ENCODE assay signal across 18 cellular contexts in the genomic region with DNA sequence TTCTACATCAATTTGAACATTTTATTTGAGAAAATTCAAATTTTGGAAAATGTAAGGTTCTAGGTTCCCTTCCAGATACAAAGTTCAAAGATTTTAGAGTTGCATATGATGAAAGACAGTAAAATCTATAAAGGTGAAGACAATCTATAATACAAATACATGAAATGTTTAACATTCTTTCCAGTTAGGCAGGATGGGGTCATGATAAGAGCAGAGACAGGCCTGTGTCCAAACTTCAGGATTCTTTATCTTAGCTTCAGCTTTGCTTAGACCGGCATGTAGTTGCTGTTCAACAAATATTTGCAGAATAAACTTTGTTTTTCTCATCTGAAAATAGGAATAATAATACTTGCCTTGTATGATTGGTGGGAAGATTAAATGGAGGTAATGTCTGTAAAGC. TPM values are rescaled to one million over a fixed set of nuclear protein-coding genes. Genes with fewer than 3 reads are reported as not detected.
DNase-seq lines count a peak whose midpoint lies in the region; ATAC-seq, FAIRE-seq and TF ChIP-seq lines count a peak whose summit lies in the region.
"Had no signal": no experiment of that assay in that cellular context is flagged by ENCODE, and none has a peak within 500 bp of the region (broad histone marks: within the 10 kb centered on the region; RNA-seq: fewer than 3 reads in every experiment).

No MANE protein-coding gene starts in this region.

- in situ Hi-C loops in HepG2 (cut with HindIII; ENCODE audit: extremely low pct_ligation_motif_present, low pct_unique_long_range_greater_than_20kb), result no loop called here

- H3K36me3 Mint-ChIP-seq in mesothelial cell of epicardium, result no peaks in the 10 kb centered on the region
- no peaks in the 10 kb centered on the region for H3K36me3 Mint-ChIP-seq in activated naive CD8-positive, alpha-beta T cell treated with anti-CD3 and anti-CD28 coated beads for 36 hours
- H3K36me3 Mint-ChIP-seq: CD14-positive monocyte had no signal

- H3K9me3 ChIP-seq in HepG2 (ENCODE audit: low read length), result no peaks in the 10 kb centered on the region
- no peaks in the 10 kb centered on the region for H3K9me3 ChIP-seq in right lobe of liver
- H3K9me3 ChIP-seq in RWPE2 (ENCODE audit: severe bottlenecking), result no peaks in the 10 kb centered on the region
- H3K9me3 ChIP-seq: HAP-1 had no signal

- H3K4me3 Mint-ChIP-seq in mesothelial cell of epicardium, result no peak overlapping the region
- H3K4me3 Mint-ChIP-seq in activated naive CD8-positive, alpha-beta T cell treated with anti-CD3 and anti-CD28 coated beads for 36 hours, result no peak overlapping the region
- H3K4me3 Mint-ChIP-seq: CD14-positive monocyte; CD8-positive, alpha-beta T cell had no signal

- no peak for TF ChIP-seq CTCF in HepG2 (CRISPR knock-in tag; IDR thresholded peaks at IDR 0.05)
- TF ChIP-seq CTCF in right lobe of liver (IDR thresholded peaks at IDR 0.05), result no peak
- no peak for TF ChIP-seq CTCF in RWPE2 (IDR thresholded peaks at IDR 0.05; ENCODE audit: poor library complexity, severe bottlenecking)
- no peak for TF ChIP-seq CTCF in mesothelial cell of epicardium (IDR thresholded peaks at IDR 0.05; ENCODE audit: unreplicated experiment)

- H3K4me1 ChIP-seq in HepG2 (ENCODE audit: insufficient read depth, low read length) (peaks cover 66% of the 10 kb centered on the region), right lobe of liver (no peaks in the 10 kb centered on the region), RWPE2 (ENCODE audit: insufficient read depth, poor library complexity, severe bottlenecking) (peaks cover 19% of the 10 kb centered on the region)

- no peaks in the 10 kb centered on the region for H4K20me1 ChIP-seq in HepG2 (ENCODE audit: insufficient read depth, low read length)

- H3K36me3 ChIP-seq in HepG2 (replicated peaks in 1 of 2; ENCODE audit: control insufficient read depth in 1 of 2, insufficient read depth in 2 of 2, low read length in 2 of 2) (no peaks in the 10 kb centered on the region), right lobe of liver (no peaks in the 10 kb centered on the region), RWPE2 (ENCODE audit: low read depth) (no peaks in the 10 kb centered on the region)
- H3K36me3 ChIP-seq: HAP-1 had no signal

- H3K9me3 Mint-ChIP-seq in mesothelial cell of epicardium, result peaks cover 14% of the 10 kb centered on the region
- no peaks in the 10 kb centered on the region for H3K9me3 Mint-ChIP-seq in activated naive CD8-positive, alpha-beta T cell treated with anti-CD3 and anti-CD28 coated beads for 36 hours
- H3K9me3 Mint-ChIP-seq: CD8-positive, alpha-beta T cell had no signal

- BruUV-seq in HepG2 (replicated peaks; lab: Mats Ljungman, UMichigan), result no TSS peak

- H3K27me3 Mint-ChIP-seq in mesothelial cell of epicardium (ENCODE audit: low read depth), result no peaks in the 10 kb centered on the region
- H3K27me3 Mint-ChIP-seq in activated naive CD8-positive, alpha-beta T cell treated with anti-CD3 and anti-CD28 coated beads for 36 hours, result no peaks in the 10 kb centered on the region

- CTCF ChIA-PET in HepG2 (lab: Yijun Ruan, JAX; ENCODE audit: low intra/inter-chr PET ratio, low total read pairs), result no interaction called here

- TF ChIP-seq EP300 in HepG2 (IDR thresholded peaks at IDR 0.05; ENCODE audit: low read depth in 2 of 2, low read length in 2 of 2) (peak in 1 of 2 experiments; percentile 94; a peak in 2 of 4 replicates), HepG2 (CRISPR knock-in tag; IDR thresholded peaks at IDR 0.05; ENCODE audit: borderline replicate concordance) (peak; percentile 73; the same call in 1 of the 2 replicates)

- peaks cover 2% of the 10 kb centered on the region for H3K79me2 ChIP-seq in HepG2 (ENCODE audit: insufficient read depth, low read length)

- TF ChIP-seq POLR2A in HepG2 (IDR thresholded peaks at IDR 0.05; ENCODE audit: insufficient read depth in 1 of 2, low read depth in 2 of 2, low read length in 2 of 2), result no peak
- no peak for TF ChIP-seq POLR2A in right lobe of liver (IDR thresholded peaks at IDR 0.05)

- peak overlapping the region; percentile 6 for H3K27ac Mint-ChIP-seq in mesothelial cell of epicardium
- H3K27ac Mint-ChIP-seq in activated naive CD8-positive, alpha-beta T cell treated with anti-CD3 and anti-CD28 coated beads for 36 hours, result no peak overlapping the region
- H3K27ac Mint-ChIP-seq: CD8-positive, alpha-beta T cell had no signal

- peaks cover 11% of the 10 kb centered on the region for H3K4me1 Mint-ChIP-seq in mesothelial cell of epicardium
- no peaks in the 10 kb centered on the region for H3K4me1 Mint-ChIP-seq in activated naive CD8-positive, alpha-beta T cell treated with anti-CD3 and anti-CD28 coated beads for 36 hours
- H3K4me1 Mint-ChIP-seq: CD14-positive monocyte had no signal

- no peak overlapping the region for H2AFZ ChIP-seq in HepG2 (ENCODE audit: low read length)

- H3K4me3 ChIP-seq in HepG2 (replicated peaks in 1 of 3; ENCODE audit: insufficient read depth in 1 of 3, low read depth in 2 of 3, low read length in 3 of 3) (no peak overlapping the region), right lobe of liver (no peak overlapping the region), RWPE2 (ENCODE audit: severe bottlenecking) (no peak overlapping the region)
- H3K4me3 ChIP-seq: HAP-1, K562 had no signal

- H3K27ac ChIP-seq in HepG2 (ENCODE audit: extremely low read length, insufficient read depth, low read length), result peak overlapping the region; percentile 87
- no peak overlapping the region for H3K27ac ChIP-seq in right lobe of liver
- peak overlapping the region; percentile 24 for H3K27ac ChIP-seq in RWPE2 (ENCODE audit: poor library complexity, severe bottlenecking)

- H3K27me3 ChIP-seq in HepG2 (ENCODE audit: control insufficient read depth in 1 of 2, insufficient read depth in 2 of 2, low read length in 2 of 2) (no peaks in the 10 kb centered on the region), right lobe of liver (no peaks in the 10 kb centered on the region), RWPE2 (ENCODE audit: insufficient read depth, poor library complexity, severe bottlenecking) (no peaks in the 10 kb centered on the region)

- peak overlapping the region; percentile 34; the same call in 1 of the 2 replicates for H3K9ac ChIP-seq in HepG2 (ENCODE audit: insufficient read depth, low read depth, low read length)

- DNase-seq in HepG2 (ENCODE audit: low spot score) (peak; percentile 92), right lobe of liver (no peak), RWPE2 (ENCODE audit: low spot score) (no peak), mesothelial cell of epicardium (ENCODE audit: low spot score in 2 of 2, unreplicated experiment in 2 of 2) (no peak)
- DNase-seq in activated naive CD8-positive, alpha-beta T cell treated with anti-CD3 and anti-CD28 coated beads for 36 hours, result no peak
- DNase-seq: 8988T; CD8-positive, alpha-beta T cell; COR-L47; DMS53; GF-D8 had no signal

- 0% methylated on average over 1 of the region's 1 CpG for WGBS in HepG2 (ENCODE audit: low lambda C conversion rate)
- WGBS in right lobe of liver (ENCODE audit: insufficient coverage, low coverage, low lambda C conversion rate, missing lambda C conversion rate), result 13% methylated on average over 1 of the region's 1 CpG

- peak; percentile 91 for FAIRE-seq in HepG2 (lab: Jason Lieb, UNC)
- FAIRE-seq: GM19239, H1, HTR-8/SVneo, K562 had no signal

- POLR2A ChIA-PET in HepG2 (lab: Yijun Ruan, JAX), result interaction anchor here (1.0 to 4.3 kb wide), 8 partner anchors 19 to 245 kb away, joined by 3 to 45 read pairs (median 4); no protein-coding TSS in a partner anchor

- no peak for TF ChIP-seq RAD21 in HepG2 (CRISPR knock-in tag; IDR thresholded peaks at IDR 0.05)

- intact Hi-C loops in HepG2 (cut with micrococcal nuclease; ENCODE audit: unreplicated experiment) (loop anchor here (2.0 kb wide), 1 partner anchor 92 kb away; no protein-coding TSS in a partner anchor), right lobe of liver (cut with DNase I) (no loop called here)

- peak overlapping the region; percentile 49 for H3K4me2 ChIP-seq in HepG2 (ENCODE audit: low read depth, low read length)

- peak; percentile 83 for ATAC-seq in HepG2
- ATAC-seq in right lobe of liver, result no peak
- no peak for ATAC-seq in RWPE2 (ENCODE audit: low read depth)
- no peak for ATAC-seq in HG02678 (IDR thresholded peaks at IDR 0.05; ENCODE audit: unreplicated experiment)
- no peak for ATAC-seq in HG02763 (IDR thresholded peaks at IDR 0.05; ENCODE audit: unreplicated experiment)
- ATAC-seq: CD8-positive, alpha-beta T cell; K562 had no signal

RNA-seq across cellular contexts. Expression of gene RPS6KA3, which starts 4.5 kb away (rescaled TPM):
- total RNA-seq in HepG2 (2016; rRNA removed; fragmentation: Illumina TruSeq; extraction: Trizol) (357 and 581 TPM in 2 replicates), right lobe of liver (10 to 100 TPM; 36.0 to 63.7 (median 44.7) TPM), mesothelial cell of epicardium (41.6 to 42.6 TPM (median 42.3 TPM) in 3 replicates)
- total RNA-seq in HepG2 (2016; cell fraction: cytosol; rRNA removed; fragmentation: Illumina TruSeq; extraction: Trizol; ENCODE audit: low read depth), result 39.1 and 45.2 TPM in 2 replicates
- 349 and 590 TPM in 2 replicates for total RNA-seq in HepG2 (2016; cell fraction: insoluble cytoplasmic fraction; rRNA removed; fragmentation: Illumina TruSeq; extraction: Trizol)
- 147 and 153 TPM in 2 replicates for total RNA-seq in HepG2 (2016; cell fraction: membrane; rRNA removed; fragmentation: Illumina TruSeq; extraction: Trizol)
- 192 and 216 TPM in 2 replicates for total RNA-seq in HepG2 (2016; cell fraction: nucleus; rRNA removed; fragmentation: Illumina TruSeq; extraction: Trizol)
- 227 and 314 TPM in 2 replicates for polyA plus RNA-seq in HepG2 (2011; rRNA removed)
- polyA plus RNA-seq in HepG2 (2011; cell fraction: cytosol; rRNA removed), result 147 and 185 TPM in 2 replicates
- 92.7 and 110 TPM in 2 replicates for polyA plus RNA-seq in HepG2 (2011; cell fraction: nucleus; rRNA removed)
- 161 and 256 TPM in 2 replicates for polyA plus RNA-seq in HepG2 (2012)
- polyA plus RNA-seq in HepG2 (2016; cell fraction: cytosol; fragmentation: Illumina TruSeq; extraction: Trizol; ENCODE audit: low read depth), result 11.1 and 12.4 TPM in 2 replicates
- polyA plus RNA-seq in HepG2 (2016; cell fraction: insoluble cytoplasmic fraction; fragmentation: Illumina TruSeq; extraction: Trizol; ENCODE audit: low read depth), result 353 and 377 TPM in 2 replicates
- 48.9 and 49.3 TPM in 2 replicates for polyA plus RNA-seq in HepG2 (2016; cell fraction: membrane; fragmentation: Illumina TruSeq; extraction: Trizol; ENCODE audit: low read depth)
- polyA plus RNA-seq in HepG2 (2016; cell fraction: nucleus; fragmentation: Illumina TruSeq; extraction: Trizol; ENCODE audit: insufficient read depth, low read depth), result 170 and 191 TPM in 2 replicates
- polyA minus RNA-seq in HepG2 (2011; rRNA and poly(A)+ RNA removed; ENCODE audit: low replicate concordance), result 81.9 and 319 TPM in 2 replicates
- 374 and 443 TPM in 2 replicates for polyA minus RNA-seq in HepG2 (2011; cell fraction: cytosol; rRNA and poly(A)+ RNA removed)
- 200 and 259 TPM in 2 replicates for polyA minus RNA-seq in HepG2 (2011; cell fraction: nucleus; rRNA and poly(A)+ RNA removed)
- total RNA-seq in activated naive CD8-positive, alpha-beta T cell treated with anti-CD3 and anti-CD28 coated beads for 36 hours, result 10 to 100 TPM; 58.7 to 62.0 TPM

Comparison
In these comparisons a context has a peak if more than half of its experiments do, and no peak if none do; other contexts are left out.
1. H3K27ac ChIP-seq: peak in HepG2 (single experiment) and RWPE2 (single experiment); none in right lobe of liver (0 of 3).